ENCODE assay signal across 1 cellular context in the genomic region with DNA sequence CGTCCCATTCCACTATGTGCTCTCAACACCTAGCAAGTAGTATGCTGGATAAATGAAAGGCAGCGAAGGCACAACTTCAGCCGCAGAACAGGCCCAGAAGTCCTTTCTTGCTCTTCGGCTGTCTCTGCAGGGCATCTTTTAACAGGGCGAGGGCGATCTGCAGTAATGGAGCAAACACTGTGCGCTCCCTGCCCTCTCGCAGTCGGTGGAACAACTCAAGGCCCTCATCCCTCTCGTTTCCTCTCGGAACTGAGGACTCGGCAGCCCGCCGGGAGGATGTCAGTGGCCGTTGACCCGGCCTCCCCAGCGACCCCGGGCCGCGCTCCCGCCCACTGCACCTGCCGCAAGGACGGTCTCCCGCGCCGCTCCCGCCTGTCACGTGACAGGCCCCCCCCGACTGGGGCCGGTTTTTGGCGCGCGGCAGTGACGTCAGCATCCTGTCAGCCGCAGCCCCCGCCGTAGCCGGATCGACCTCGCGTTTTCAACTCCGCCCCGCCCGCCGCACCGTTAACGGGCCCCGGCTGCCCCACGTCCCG.
TF ChIP-seq lines count a peak whose summit lies in the region.

No MANE protein-coding gene starts in this region.

TF ChIP-seq in SK-N-SH, 30 proteins besides CTCF, POLR2A, EP300 and RAD21:
- TF ChIP-seq RCOR1 (IDR thresholded peaks at IDR 0.05; ENCODE audit: low read length) (peak; percentile 16; the same call in 1 of the 2 replicates), GABPA (IDR thresholded peaks at IDR 0.05; ENCODE audit: low read depth) (peak; percentile 52; the same call in 1 of the 2 replicates), GATA2 (CRISPR knock-in tag; IDR thresholded peaks at IDR 0.05) (no peak), MXI1 (IDR thresholded peaks at IDR 0.05; ENCODE audit: low read depth, low read length) (peak; percentile 89), POLR2AphosphoS5 (IDR thresholded peaks at IDR 0.05; ENCODE audit: low read depth, low read length) (peak; percentile 39; the same call in 1 of the 2 replicates), SMC3 (IDR thresholded peaks at IDR 0.05; ENCODE audit: low read depth, low read length) (0 out of 2 replicates have a peak, but pooled peaks have one; percentile 1), CHD2 (IDR thresholded peaks at IDR 0.05; ENCODE audit: low read length, partially characterized antibody) (peak; percentile 76), MEF2A (IDR thresholded peaks at IDR 0.05; ENCODE audit: borderline replicate concordance, low read depth) (no peak), JUND (IDR thresholded peaks at IDR 0.05) (no peak), SIN3A (IDR thresholded peaks at IDR 0.05; ENCODE audit: borderline replicate concordance, low read depth, low read length) (peak; percentile 91; the same call in 1 of the 2 replicates), NRF1 (IDR thresholded peaks at IDR 0.05; ENCODE audit: low read depth, low read length) (no peak), RFX5 (IDR thresholded peaks at IDR 0.05; ENCODE audit: low read length) (no peak), YY1 (IDR thresholded peaks at IDR 0.05; ENCODE audit: low read depth) (no peak), ELF1 (IDR thresholded peaks at IDR 0.05) (0 out of 2 replicates have a peak, but pooled peaks have one; percentile 37), RXRA (IDR thresholded peaks at IDR 0.05; ENCODE audit: borderline replicate concordance, low read depth) (no peak), FOSL2 (IDR thresholded peaks at IDR 0.05; ENCODE audit: borderline replicate concordance, low read depth) (no peak), TCF12 (IDR thresholded peaks at IDR 0.05) (peak; percentile 21; the same call in 1 of the 2 replicates), EZH2phosphoT487 (IDR thresholded peaks at IDR 0.05; ENCODE audit: borderline replicate concordance, low read depth) (no peak), TAF1 (IDR thresholded peaks at IDR 0.05; ENCODE audit: borderline replicate concordance, low read depth, low read length) (peak; percentile 64; the same call in 1 of the 2 replicates), NFIC (IDR thresholded peaks at IDR 0.05; ENCODE audit: borderline replicate concordance) (peak; percentile 12; the same call in 1 of the 2 replicates)
- TF ChIP-seq, protein P1, sequence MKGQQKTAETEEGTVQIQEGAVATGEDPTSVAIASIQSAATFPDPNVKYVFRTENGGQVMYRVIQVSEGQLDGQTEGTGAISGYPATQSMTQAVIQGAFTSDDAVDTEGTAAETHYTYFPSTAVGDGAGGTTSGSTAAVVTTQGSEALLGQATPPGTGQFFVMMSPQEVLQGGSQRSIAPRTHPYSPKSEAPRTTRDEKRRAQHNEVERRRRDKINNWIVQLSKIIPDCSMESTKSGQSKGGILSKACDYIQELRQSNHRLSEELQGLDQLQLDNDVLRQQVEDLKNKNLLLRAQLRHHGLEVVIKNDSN (IDR thresholded peaks at IDR 0.05; ENCODE audit: borderline replicate concordance, low read depth), result peak; percentile 98
- TF ChIP-seq, protein P2, sequence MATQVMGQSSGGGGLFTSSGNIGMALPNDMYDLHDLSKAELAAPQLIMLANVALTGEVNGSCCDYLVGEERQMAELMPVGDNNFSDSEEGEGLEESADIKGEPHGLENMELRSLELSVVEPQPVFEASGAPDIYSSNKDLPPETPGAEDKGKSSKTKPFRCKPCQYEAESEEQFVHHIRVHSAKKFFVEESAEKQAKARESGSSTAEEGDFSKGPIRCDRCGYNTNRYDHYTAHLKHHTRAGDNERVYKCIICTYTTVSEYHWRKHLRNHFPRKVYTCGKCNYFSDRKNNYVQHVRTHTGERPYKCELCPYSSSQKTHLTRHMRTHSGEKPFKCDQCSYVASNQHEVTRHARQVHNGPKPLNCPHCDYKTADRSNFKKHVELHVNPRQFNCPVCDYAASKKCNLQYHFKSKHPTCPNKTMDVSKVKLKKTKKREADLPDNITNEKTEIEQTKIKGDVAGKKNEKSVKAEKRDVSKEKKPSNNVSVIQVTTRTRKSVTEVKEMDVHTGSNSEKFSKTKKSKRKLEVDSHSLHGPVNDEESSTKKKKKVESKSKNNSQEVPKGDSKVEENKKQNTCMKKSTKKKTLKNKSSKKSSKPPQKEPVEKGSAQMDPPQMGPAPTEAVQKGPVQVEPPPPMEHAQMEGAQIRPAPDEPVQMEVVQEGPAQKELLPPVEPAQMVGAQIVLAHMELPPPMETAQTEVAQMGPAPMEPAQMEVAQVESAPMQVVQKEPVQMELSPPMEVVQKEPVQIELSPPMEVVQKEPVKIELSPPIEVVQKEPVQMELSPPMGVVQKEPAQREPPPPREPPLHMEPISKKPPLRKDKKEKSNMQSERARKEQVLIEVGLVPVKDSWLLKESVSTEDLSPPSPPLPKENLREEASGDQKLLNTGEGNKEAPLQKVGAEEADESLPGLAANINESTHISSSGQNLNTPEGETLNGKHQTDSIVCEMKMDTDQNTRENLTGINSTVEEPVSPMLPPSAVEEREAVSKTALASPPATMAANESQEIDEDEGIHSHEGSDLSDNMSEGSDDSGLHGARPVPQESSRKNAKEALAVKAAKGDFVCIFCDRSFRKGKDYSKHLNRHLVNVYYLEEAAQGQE (IDR thresholded peaks at IDR 0.05; ENCODE audit: low read depth, low read length), result no peak
- TF ChIP-seq, protein P3, sequence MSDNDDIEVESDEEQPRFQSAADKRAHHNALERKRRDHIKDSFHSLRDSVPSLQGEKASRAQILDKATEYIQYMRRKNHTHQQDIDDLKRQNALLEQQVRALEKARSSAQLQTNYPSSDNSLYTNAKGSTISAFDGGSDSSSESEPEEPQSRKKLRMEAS (IDR thresholded peaks at IDR 0.05; ENCODE audit: low read depth), result peak; percentile 86
- TF ChIP-seq, protein P4, sequence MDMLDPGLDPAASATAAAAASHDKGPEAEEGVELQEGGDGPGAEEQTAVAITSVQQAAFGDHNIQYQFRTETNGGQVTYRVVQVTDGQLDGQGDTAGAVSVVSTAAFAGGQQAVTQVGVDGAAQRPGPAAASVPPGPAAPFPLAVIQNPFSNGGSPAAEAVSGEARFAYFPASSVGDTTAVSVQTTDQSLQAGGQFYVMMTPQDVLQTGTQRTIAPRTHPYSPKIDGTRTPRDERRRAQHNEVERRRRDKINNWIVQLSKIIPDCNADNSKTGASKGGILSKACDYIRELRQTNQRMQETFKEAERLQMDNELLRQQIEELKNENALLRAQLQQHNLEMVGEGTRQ (IDR thresholded peaks at IDR 0.05; ENCODE audit: borderline replicate concordance, low read depth, low read length), result peak; percentile 86
- TF ChIP-seq, protein P5, sequence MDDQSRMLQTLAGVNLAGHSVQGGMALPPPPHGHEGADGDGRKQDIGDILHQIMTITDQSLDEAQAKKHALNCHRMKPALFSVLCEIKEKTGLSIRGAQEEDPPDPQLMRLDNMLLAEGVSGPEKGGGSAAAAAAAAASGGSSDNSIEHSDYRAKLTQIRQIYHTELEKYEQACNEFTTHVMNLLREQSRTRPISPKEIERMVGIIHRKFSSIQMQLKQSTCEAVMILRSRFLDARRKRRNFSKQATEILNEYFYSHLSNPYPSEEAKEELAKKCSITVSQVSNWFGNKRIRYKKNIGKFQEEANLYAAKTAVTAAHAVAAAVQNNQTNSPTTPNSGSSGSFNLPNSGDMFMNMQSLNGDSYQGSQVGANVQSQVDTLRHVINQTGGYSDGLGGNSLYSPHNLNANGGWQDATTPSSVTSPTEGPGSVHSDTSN (IDR thresholded peaks at IDR 0.05), result no peak
